Comparison of ENCODE assay signal across 23 cellular contexts in genomic region chr12:79871621-79872020, GRCh38.
DNase-seq lines count a peak whose midpoint lies in the region; ATAC-seq and TF ChIP-seq lines count a peak whose summit lies in the region.
"Had no signal": no experiment of that assay in that cellular context is flagged by ENCODE, and none has a peak within 500 bp of the region (broad histone marks: within the 10 kb centered on the region; RNA-seq: fewer than 3 reads in every experiment).

No MANE protein-coding gene starts in this region.

- no peak for DNase-seq in natural killer cell
- DNase-seq in natural killer cell treated with Interleukin-12 subunit alpha and Interleukin-12 subunit beta and Interleukin-15 and Interleukin-18, amount 100 ng/mL, for 72 hours (ENCODE audit: low spot score), result no peak
- DNase-seq in PC-3, result no peak
- DNase-seq in left lung, result no peak
- no peak for DNase-seq in upper lobe of right lung
- DNase-seq in hepatic stellate cell (ENCODE audit: low spot score), result no peak
- DNase-seq in left lobe of liver (ENCODE audit: low spot score), result no peak
- DNase-seq: activated CD4-positive, alpha-beta T cell treated with anti-CD3 and anti-CD28 coated beads for 48 hours; activated effector memory CD4-positive, alpha-beta T cell treated with Interleukin-2 at 50 U/mL for 16 hours; adrenal gland; CD4-positive, CD25-positive, alpha-beta regulatory T cell; NCI-H1092; NCI-H2029 treated with DMSO at 0.1 percent for 48 hours; NCI-H446; pancreas; sigmoid colon had no signal

- BruUV-seq in PC-3 (replicated peaks; lab: Mats Ljungman, UMichigan), result TSS peak; percentile 9

- intact Hi-C loops in natural killer cell (cut with micrococcal nuclease) (no loop called here), PC-3 (cut with micrococcal nuclease) (no loop called here), left lung (cut with DNase I) (no loop called here), upper lobe of right lung (cut with DNase I) (no loop called here)

- peaks cover 13% of the 10 kb centered on the region for H3K36me3 ChIP-seq in PC-3 (ENCODE audit: low read depth, low read length)
- peaks cover 0 to 17% of the 10 kb centered on the region in 2 donors for H3K36me3 ChIP-seq in left lung
- peaks cover 14% of the 10 kb centered on the region for H3K36me3 ChIP-seq in upper lobe of right lung
- H3K36me3 ChIP-seq: adrenal gland, pancreas had no signal

- H3K4me3 Mint-ChIP-seq in natural killer cell, result no peak overlapping the region
- no peak overlapping the region for H3K4me3 Mint-ChIP-seq in natural killer cell treated with Interleukin-12 subunit alpha and Interleukin-12 subunit beta and Interleukin-15 and Interleukin-18, amount 100 ng/mL, for 72 hours
- H3K4me3 Mint-ChIP-seq: stimulated activated memory B cell treated with anti-CD40 and anti-IgM and Interleukin-4, amounts not matched to agents 10 μg/mL and 1 μg/mL and 100 μg/mL, for 72 hours had no signal

- H2AFZ ChIP-seq in PC-3 (ENCODE audit: low read length), result no peak overlapping the region
- H2AFZ ChIP-seq: hepatocyte had no signal

- peaks cover 73 to 80% of the 10 kb centered on the region in 2 donors for H3K4me1 Mint-ChIP-seq in natural killer cell
- peaks cover 46 to 52% of the 10 kb centered on the region in 2 donors for H3K4me1 Mint-ChIP-seq in natural killer cell treated with Interleukin-12 subunit alpha and Interleukin-12 subunit beta and Interleukin-15 and Interleukin-18, amount 100 ng/mL, for 72 hours (ENCODE audit: low read depth in 2 of 2)

- H4K20me1 ChIP-seq in PC-3 (ENCODE audit: low read length), result no peaks in the 10 kb centered on the region

- no peak overlapping the region for H3K4me2 ChIP-seq in PC-3 (ENCODE audit: low read length)
- H3K4me2 ChIP-seq: hepatocyte had no signal

- H3K36me3 Mint-ChIP-seq in natural killer cell, result no peaks in the 10 kb centered on the region
- peaks cover 13% of the 10 kb centered on the region for H3K36me3 Mint-ChIP-seq in natural killer cell treated with Interleukin-12 subunit alpha and Interleukin-12 subunit beta and Interleukin-15 and Interleukin-18, amount 100 ng/mL, for 72 hours

- H3K9me3 Mint-ChIP-seq in natural killer cell, result no peaks in the 10 kb centered on the region
- no peaks in the 10 kb centered on the region for H3K9me3 Mint-ChIP-seq in natural killer cell treated with Interleukin-12 subunit alpha and Interleukin-12 subunit beta and Interleukin-15 and Interleukin-18, amount 100 ng/mL, for 72 hours
- H3K9me3 Mint-ChIP-seq: stimulated activated memory B cell treated with anti-CD40 and anti-IgM and Interleukin-4, amounts not matched to agents 10 μg/mL and 1 μg/mL and 100 μg/mL, for 72 hours had no signal

- ATAC-seq in natural killer cell (no peak), PC-3 (no peak), left lung (peak; percentile 30), upper lobe of right lung (peak; percentile 49), GM21786 (IDR thresholded peaks at IDR 0.05; ENCODE audit: unreplicated experiment) (no peak), left lobe of liver (no peak)
- no peak for ATAC-seq in natural killer cell treated with Interleukin-12 subunit alpha and Interleukin-12 subunit beta and Interleukin-15 and Interleukin-18, amount 100 ng/mL, for 72 hours
- ATAC-seq: GM12878; SK-N-SH treated with all-trans-retinoic acid at 6 μM for 48 hours; stimulated activated memory B cell treated with anti-CD40 and anti-IgM and Interleukin-4, amounts not matched to agents 10 μg/mL and 1 μg/mL and 100 μg/mL, for 72 hours had no signal

- H3K9me3 ChIP-seq in PC-3 (ENCODE audit: low read length), result no peaks in the 10 kb centered on the region
- H3K9me3 ChIP-seq in left lung, result no peaks in the 10 kb centered on the region
- H3K9me3 ChIP-seq in upper lobe of right lung, result no peaks in the 10 kb centered on the region
- H3K9me3 ChIP-seq: adrenal gland, pancreas, sigmoid colon, thoracic aorta had no signal

- CTCF ChIA-PET in PC-3 (lab: Charles Lee), result no interaction called here

- H3K4me1 ChIP-seq in PC-3 (ENCODE audit: insufficient read depth, low read length), result no peaks in the 10 kb centered on the region
- H3K4me1 ChIP-seq in left lung, result peaks cover 3 to 81% of the 10 kb centered on the region in 2 donors
- H3K4me1 ChIP-seq in upper lobe of right lung, result peaks cover 19% of the 10 kb centered on the region

- POLR2A ChIA-PET in PC-3 (lab: Charles Lee; ENCODE audit: unreplicated experiment), result no interaction called here

- no peak for TF ChIP-seq CTCF in natural killer cell (IDR thresholded peaks at IDR 0.05)
- TF ChIP-seq CTCF in PC-3 (conservative IDR thresholded peaks at IDR 0.05; ENCODE audit: low read depth, low read length), result no peak
- TF ChIP-seq CTCF in left lung (IDR thresholded peaks at IDR 0.05), result no peak
- TF ChIP-seq CTCF in upper lobe of right lung (IDR thresholded peaks at IDR 0.05), result no peak

- peak overlapping the region; percentile 13 to 14 for H3K27ac Mint-ChIP-seq in natural killer cell
- H3K27ac Mint-ChIP-seq in natural killer cell treated with Interleukin-12 subunit alpha and Interleukin-12 subunit beta and Interleukin-15 and Interleukin-18, amount 100 ng/mL, for 72 hours, result peak overlapping the region in 1 of 2 donors; percentile 40
- H3K27ac Mint-ChIP-seq: CD4-positive, CD25-positive, alpha-beta regulatory T cell; stimulated activated memory B cell treated with anti-CD40 and anti-IgM and Interleukin-4, amounts not matched to agents 10 μg/mL and 1 μg/mL and 100 μg/mL, for 72 hours had no signal

- H3K4me3 ChIP-seq in PC-3 (ENCODE audit: low read length), result no peak overlapping the region
- H3K4me3 ChIP-seq in left lung, result no peak overlapping the region
- H3K4me3 ChIP-seq in upper lobe of right lung, result no peak overlapping the region
- H3K4me3 ChIP-seq: adrenal gland, GM12878, hepatocyte, lung, pancreas, sigmoid colon, thoracic aorta had no signal

- H3K27me3 ChIP-seq in PC-3 (ENCODE audit: low read length) (no peaks in the 10 kb centered on the region), left lung (no peaks in the 10 kb centered on the region), upper lobe of right lung (no peaks in the 10 kb centered on the region)
- H3K27me3 ChIP-seq: adrenal gland, hepatocyte, pancreas, sigmoid colon had no signal

- H3K27me3 Mint-ChIP-seq in natural killer cell (ENCODE audit: low read depth in 2 of 2), result no peaks in the 10 kb centered on the region
- H3K27me3 Mint-ChIP-seq in natural killer cell treated with Interleukin-12 subunit alpha and Interleukin-12 subunit beta and Interleukin-15 and Interleukin-18, amount 100 ng/mL, for 72 hours, result no peaks in the 10 kb centered on the region
- H3K27me3 Mint-ChIP-seq: CD4-positive, CD25-positive, alpha-beta regulatory T cell; stimulated activated memory B cell treated with anti-CD40 and anti-IgM and Interleukin-4, amounts not matched to agents 10 μg/mL and 1 μg/mL and 100 μg/mL, for 72 hours had no signal

- H3K9ac ChIP-seq in PC-3 (ENCODE audit: low read length), result no peak overlapping the region

- H3K27ac ChIP-seq in PC-3 (ENCODE audit: low read length), result no peak overlapping the region
- H3K27ac ChIP-seq in left lung, result peak overlapping the region in 1 of 2 donors; percentile 67
- no peak overlapping the region for H3K27ac ChIP-seq in upper lobe of right lung
- H3K27ac ChIP-seq: adrenal gland, hepatocyte, pancreas, sigmoid colon had no signal

- no peaks in the 10 kb centered on the region for H3F3A ChIP-seq in PC-3 (ENCODE audit: low read length, unreplicated experiment)

- H3K9me2 ChIP-seq in PC-3 (replicated peaks; ENCODE audit: low read length), result no peaks in the 10 kb centered on the region

- H3K79me2 ChIP-seq in PC-3 (ENCODE audit: low read length), result peaks cover 30% of the 10 kb centered on the region

Comparison
In these comparisons a context has a peak if more than half of its experiments do, and no peak if none do; other contexts are left out.
1. ATAC-seq: peak in left lung (single experiment) and upper lobe of right lung (single experiment); none in natural killer cell (0 of 3), natural killer cell treated with Interleukin-12 subunit alpha and Interleukin-12 subunit beta and Interleukin-15 and Interleukin-18, amount 100 ng/mL, for 72 hours (0 of 2), PC-3 (single experiment), GM21786 (single experiment) and left lobe of liver (single experiment).